Comparison of ENCODE assay signal across 9 cellular contexts in the genomic region with DNA sequence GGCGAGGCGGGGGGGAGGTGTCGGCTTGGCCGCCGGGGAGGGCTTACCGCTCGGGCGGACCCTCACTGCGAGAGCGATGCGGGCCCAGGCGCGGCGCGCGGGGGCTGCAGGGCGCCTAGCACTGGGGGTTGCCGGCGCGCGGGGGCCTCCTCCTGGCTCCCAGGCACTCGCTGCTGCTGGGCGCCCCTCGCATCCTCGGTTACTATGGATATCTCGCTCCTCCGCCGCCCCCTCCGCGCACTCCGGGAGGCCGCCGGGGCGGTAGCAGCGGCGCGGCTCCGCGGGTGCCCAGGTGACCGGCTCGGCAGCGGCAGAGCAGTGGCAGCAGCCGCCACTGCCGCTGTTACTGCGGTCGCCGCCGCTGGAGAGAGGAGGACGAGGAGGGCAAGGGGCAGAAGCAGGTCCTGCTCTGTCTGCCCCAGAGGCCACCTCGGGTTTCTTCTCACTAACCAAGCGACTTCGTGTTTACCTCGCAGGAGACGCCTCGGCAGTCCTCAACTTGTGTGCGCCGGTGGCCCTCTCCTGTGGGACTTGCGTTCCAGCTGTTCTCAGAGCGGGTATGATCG.
A peak's percentile ranks its signal among the peaks of the same experiment; 100 is the strongest.
DNase-seq lines count a peak whose midpoint lies in the region; ATAC-seq and TF ChIP-seq lines count a peak whose summit lies in the region.
"Had no signal": no experiment of that assay in that cellular context is flagged by ENCODE, and none has a peak within 500 bp of the region (broad histone marks: within the 10 kb centered on the region; RNA-seq: fewer than 3 reads in every experiment).

No MANE protein-coding gene starts in this region.

- H3K4me1 Mint-ChIP-seq in activated CD8-positive, alpha-beta memory T cell treated with anti-CD3 and anti-CD28 coated beads, Interleukin-2, amount 10 ng/mL, durations not matched to agents 7 days and 5 days, result peaks cover 5% of the 10 kb centered on the region
- H3K4me1 Mint-ChIP-seq in CD4-positive, alpha-beta T cell (ENCODE audit: low read depth), result no peaks in the 10 kb centered on the region

- no peaks in the 10 kb centered on the region for H3K9me3 Mint-ChIP-seq in activated CD8-positive, alpha-beta memory T cell treated with anti-CD3 and anti-CD28 coated beads, Interleukin-2, amount 10 ng/mL, durations not matched to agents 7 days and 5 days (ENCODE audit: low read depth)
- no peaks in the 10 kb centered on the region for H3K9me3 Mint-ChIP-seq in CD4-positive, alpha-beta T cell

- ATAC-seq in activated CD8-positive, alpha-beta memory T cell treated with anti-CD3 and anti-CD28 coated beads, Interleukin-2, amount 10 ng/mL, durations not matched to agents 7 days and 5 days, result peak; percentile 30
- ATAC-seq in CD4-positive, alpha-beta T cell (ENCODE audit: poor library complexity), result no peak

- no peak overlapping the region for H3K27ac Mint-ChIP-seq in activated CD8-positive, alpha-beta memory T cell treated with anti-CD3 and anti-CD28 coated beads, Interleukin-2, amount 10 ng/mL, durations not matched to agents 7 days and 5 days
- H3K27ac Mint-ChIP-seq in CD4-positive, alpha-beta T cell, result no peak overlapping the region
- H3K27ac Mint-ChIP-seq: stimulated activated naive CD8-positive, alpha-beta T cell treated with anti-CD3 and anti-CD28 coated beads, Interleukin-15, Interleukin-2, amounts not matched to agents 100 ng/mL and 50 ng/mL, for 24 hours had no signal

- H3K27me3 ChIP-seq in adipocyte (replicated peaks; ENCODE audit: control insufficient read depth, insufficient read depth, low read length), result peaks cover 50% of the 10 kb centered on the region
- peaks cover 0 to 16% of the 10 kb centered on the region in 2 donors for H3K27me3 ChIP-seq in tibial artery
- H3K27me3 ChIP-seq in CD4-positive, alpha-beta T cell (ENCODE audit: control insufficient read depth, insufficient read depth, low read length), result peaks cover 59% of the 10 kb centered on the region

- no peaks in the 10 kb centered on the region for H3K4me1 ChIP-seq in adipocyte (ENCODE audit: control insufficient read depth, insufficient read depth, low read length)
- H3K4me1 ChIP-seq in tibial artery, result peaks cover 0 to 19% (median 9%) of the 10 kb centered on the region in 4 donors

- no peaks in the 10 kb centered on the region for H3K36me3 Mint-ChIP-seq in activated CD8-positive, alpha-beta memory T cell treated with anti-CD3 and anti-CD28 coated beads, Interleukin-2, amount 10 ng/mL, durations not matched to agents 7 days and 5 days
- H3K36me3 Mint-ChIP-seq in CD4-positive, alpha-beta T cell (ENCODE audit: low read depth), result no peaks in the 10 kb centered on the region

- H3K4me3 ChIP-seq in adipocyte (ENCODE audit: low read length) (no peak overlapping the region), tibial artery (peak overlapping the region; percentile 33 to 49)

- DNase-seq in activated CD8-positive, alpha-beta memory T cell treated with anti-CD3 and anti-CD28 coated beads, Interleukin-2, amount 10 ng/mL, durations not matched to agents 7 days and 5 days, result no peak
- DNase-seq in activated CD8-positive, alpha-beta memory T cell treated with anti-CD3 and anti-CD28 coated beads for 24 hours, result no peak
- DNase-seq in adipocyte (ENCODE audit: low read depth), result peak; percentile 14
- DNase-seq in left kidney (ENCODE audit: low read depth, low spot score), result peak; percentile 84
- DNase-seq in tibial artery, result no peak
- DNase-seq in activated naive CD4-positive, alpha-beta T cell (lab: John Stamatoyannopoulos, UW), result no peak
- no peak for DNase-seq in CD4-positive, alpha-beta T cell
- DNase-seq in activated gamma-delta T cell (lab: John Stamatoyannopoulos, UW), result no peak

- peak overlapping the region; percentile 5 for H3K4me3 Mint-ChIP-seq in activated CD8-positive, alpha-beta memory T cell treated with anti-CD3 and anti-CD28 coated beads, Interleukin-2, amount 10 ng/mL, durations not matched to agents 7 days and 5 days
- no peak overlapping the region for H3K4me3 Mint-ChIP-seq in CD4-positive, alpha-beta T cell
- H3K4me3 Mint-ChIP-seq: stimulated activated naive CD8-positive, alpha-beta T cell treated with anti-CD3 and anti-CD28 coated beads, Interleukin-15, Interleukin-2, amounts not matched to agents 100 ng/mL and 50 ng/mL, for 24 hours had no signal

- H3K9me3 ChIP-seq in adipocyte (ENCODE audit: control insufficient read depth, low read length) (peaks cover 3% of the 10 kb centered on the region), tibial artery (no peaks in the 10 kb centered on the region)
- no peaks in the 10 kb centered on the region for H3K9me3 ChIP-seq in CD4-positive, alpha-beta T cell (ENCODE audit: control insufficient read depth, low read length)

- CTCF ChIA-PET in activated CD8-positive, alpha-beta memory T cell treated with anti-CD3 and anti-CD28 coated beads, Interleukin-2, amount 10 ng/mL, durations not matched to agents 7 days and 5 days (lab: Charles Lee), result no interaction called here
- CTCF ChIA-PET in CD4-positive, alpha-beta T cell (lab: Charles Lee), result no interaction called here

- intact Hi-C loops in tibial artery (cut with DNase I; ENCODE audit: low total_unique reads), result no loop called here
- intact Hi-C loops in CD4-positive, alpha-beta T cell (cut with DNase I, micrococcal nuclease), result no loop called here

- TF ChIP-seq CTCF in tibial artery (IDR thresholded peaks at IDR 0.05), result no peak
- no peak for TF ChIP-seq CTCF in CD4-positive, alpha-beta T cell (IDR thresholded peaks at IDR 0.05)

- H3K36me3 ChIP-seq in adipocyte (ENCODE audit: control insufficient read depth, insufficient read depth, low read length, severe bottlenecking) (no peaks in the 10 kb centered on the region), tibial artery (no peaks in the 10 kb centered on the region)

- H3K27ac ChIP-seq in tibial artery, result no peak overlapping the region
- no peak overlapping the region for H3K27ac ChIP-seq in CD4-positive, alpha-beta T cell (ENCODE audit: low read depth, low read length)

- POLR2A ChIA-PET in CD4-positive, alpha-beta T cell (lab: Charles Lee), result no interaction called here

- peaks cover 72% of the 10 kb centered on the region for H3K27me3 Mint-ChIP-seq in activated CD8-positive, alpha-beta memory T cell treated with anti-CD3 and anti-CD28 coated beads, Interleukin-2, amount 10 ng/mL, durations not matched to agents 7 days and 5 days
- peaks cover 75% of the 10 kb centered on the region for H3K27me3 Mint-ChIP-seq in CD4-positive, alpha-beta T cell

- no peak overlapping the region for H3K9ac ChIP-seq in adipocyte (ENCODE audit: low read length)

Comparison
In these comparisons a context has a peak if more than half of its experiments do, and no peak if none do; other contexts are left out.
1. DNase-seq: peak in adipocyte (single experiment) and left kidney (single experiment); none in activated CD8-positive, alpha-beta memory T cell treated with anti-CD3 and anti-CD28 coated beads, Interleukin-2, amount 10 ng/mL, durations not matched to agents 7 days and 5 days (single experiment), activated CD8-positive, alpha-beta memory T cell treated with anti-CD3 and anti-CD28 coated beads for 24 hours (single experiment), tibial artery (0 of 2), activated naive CD4-positive, alpha-beta T cell (0 of 4), CD4-positive, alpha-beta T cell (0 of 10) and activated gamma-delta T cell (single experiment).